2 cellular contexts compared by ENCODE assay signal in genomic region chr12:132103542-132104308, GRCh38.
TF ChIP-seq lines count a peak whose summit lies in the region.

No MANE protein-coding gene starts in this region.

TF ChIP-seq in K562, 482 proteins besides CTCF, POLR2A, EP300 and RAD21:
- TF ChIP-seq TCFL5 (CRISPR knock-in tag; conservative IDR thresholded peaks at IDR 0.05) (no peak), POLR2G (IDR thresholded peaks at IDR 0.05; ENCODE audit: low read depth, low read length) (peak; percentile 50), STAT5A (IDR thresholded peaks at IDR 0.05; ENCODE audit: borderline replicate concordance, low read length) (no peak), ZC3H4 (CRISPR knock-in tag; IDR thresholded peaks at IDR 0.05; ENCODE audit: borderline replicate concordance) (no peak)

TF ChIP-seq in HepG2, 621 proteins besides CTCF, POLR2A, EP300 and RAD21:
- no peak for TF ChIP-seq ZNF512B (CRISPR knock-in tag; IDR thresholded peaks at IDR 0.05; ENCODE audit: borderline replicate concordance)
- no peak for TF ChIP-seq ZGPAT (CRISPR knock-in tag; IDR thresholded peaks at IDR 0.05)
- no peak for TF ChIP-seq CCAR2 (optimal IDR thresholded peaks at IDR 0.05; ENCODE audit: low read depth, low read length)
- peak; percentile 60 for TF ChIP-seq AGO2 (optimal IDR thresholded peaks at IDR 0.05; ENCODE audit: low read depth, low read length)
